1 cellular context compared by ENCODE assay signal in the genomic region with DNA sequence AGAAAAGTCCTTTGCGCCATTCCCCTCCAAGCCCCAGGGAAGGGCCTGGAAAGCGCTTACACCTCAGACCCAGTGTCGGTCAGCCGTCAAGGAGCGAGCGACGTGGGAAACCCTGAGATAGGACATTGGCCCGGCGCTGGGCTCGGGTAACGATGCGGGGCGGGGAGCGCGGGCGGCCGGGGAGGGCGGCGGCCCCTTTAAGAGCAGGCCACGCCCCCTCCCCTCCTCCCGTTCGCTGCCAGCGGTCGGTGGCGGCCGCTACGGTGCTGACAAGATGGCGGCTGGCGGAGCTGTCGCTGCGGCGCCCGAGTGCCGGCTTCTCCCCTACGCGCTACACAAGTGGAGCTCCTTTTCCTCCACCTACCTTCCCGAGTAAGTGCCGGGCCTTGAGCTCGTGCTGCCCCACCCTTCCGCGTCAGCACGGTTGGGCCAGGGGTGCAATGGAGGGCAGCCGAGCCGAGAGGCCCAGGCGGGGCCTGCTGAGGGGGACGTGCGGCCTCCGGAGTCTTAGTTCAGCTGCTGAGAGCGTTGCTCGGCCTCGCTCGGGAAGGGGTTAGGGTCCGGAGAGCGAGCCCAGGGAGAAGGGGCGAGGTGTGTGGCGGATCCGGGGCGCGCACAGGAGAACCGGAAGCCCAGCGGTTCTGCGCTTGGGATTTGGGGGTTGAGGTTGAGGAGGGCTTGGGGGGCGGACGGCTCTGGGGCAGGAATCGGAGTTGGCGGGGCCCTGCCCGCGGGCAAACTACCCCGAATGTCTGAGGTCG.
TF ChIP-seq lines count a peak whose summit lies in the region.

MKLN1 (plus strand) TSS at position 251 of the 761 bp plus-strand sequence; CDS start at position 275, 24 bp downstream.

TF ChIP-seq in HepG2, 621 proteins besides CTCF, POLR2A, EP300 and RAD21 (continued from another document and continues in another):
- TF ChIP-seq DRAP1 (CRISPR knock-in tag; IDR thresholded peaks at IDR 0.05) (peak; percentile 71), ZNF18 (CRISPR knock-in tag; IDR thresholded peaks at IDR 0.05; ENCODE audit: insufficient replicate concordance) (peak; percentile 66), THAP9 (CRISPR knock-in tag; IDR thresholded peaks at IDR 0.05; ENCODE audit: borderline replicate concordance) (peak; percentile 90; the same call in 1 of the 2 replicates), PAXIP1 (CRISPR knock-in tag; conservative IDR thresholded peaks at IDR 0.05) (peak; percentile 67), MAFF (IDR thresholded peaks at IDR 0.05; ENCODE audit: low read depth, low read length) (no peak), AGO2 (optimal IDR thresholded peaks at IDR 0.05; ENCODE audit: low read depth, low read length) (peak; percentile 93), TCF7L2 (IDR thresholded peaks at IDR 0.05; ENCODE audit: low read depth, low read length) (no peak), CBX2 (IDR thresholded peaks at IDR 0.05; ENCODE audit: low read depth, low read length) (no peak), CBX2 (CRISPR knock-in tag; IDR thresholded peaks at IDR 0.05; ENCODE audit: low read depth) (no peak), CSRNP1 (CRISPR knock-in tag; IDR thresholded peaks at IDR 0.05) (peak; percentile 94), HOXA3 (CRISPR knock-in tag; IDR thresholded peaks at IDR 0.05) (peak; percentile 80), NFYC (CRISPR knock-in tag; IDR thresholded peaks at IDR 0.05) (no peak; the same call in 1 of the 2 replicates), FOXA1 (IDR thresholded peaks at IDR 0.05) (no peak), FOXA1 (CRISPR knock-in tag; IDR thresholded peaks at IDR 0.05) (no peak), KDM3A (CRISPR knock-in tag; IDR thresholded peaks at IDR 0.05; ENCODE audit: low read depth) (peak; percentile 97), ETV6 (CRISPR knock-in tag; conservative IDR thresholded peaks at IDR 0.05) (peak; percentile 79), TCF12 (IDR thresholded peaks at IDR 0.05) (no peak), TCF12 (CRISPR knock-in tag; IDR thresholded peaks at IDR 0.05) (no peak), DNMT3B (CRISPR knock-in tag; conservative IDR thresholded peaks at IDR 0.05) (0 out of 2 replicates have a peak, but pooled peaks have one; percentile 39), ZNF776 (CRISPR knock-in tag; IDR thresholded peaks at IDR 0.05) (peak; percentile 48; the same call in 1 of the 2 replicates), GATA4 (IDR thresholded peaks at IDR 0.05; ENCODE audit: borderline replicate concordance, low read depth) (no peak), HMGXB3 (CRISPR knock-in tag; IDR thresholded peaks at IDR 0.05; ENCODE audit: borderline replicate concordance) (no peak), ZNF318 (CRISPR knock-in tag; IDR thresholded peaks at IDR 0.05) (peak; percentile 73; the same call in 1 of the 2 replicates), ZNF777 (CRISPR knock-in tag; IDR thresholded peaks at IDR 0.05) (peak; percentile 40)
